Comparison of ENCODE assay signal across 1 cellular context in genomic region chr5:179065703-179066102, GRCh38.
TF ChIP-seq lines count a peak whose summit lies in the region.

No MANE protein-coding gene starts in this region.

TF ChIP-seq in WTC11, 78 proteins besides CTCF, POLR2A, EP300 and RAD21 (continued from another document):
- TF ChIP-seq STAT6 (CRISPR knock-in tag; conservative IDR thresholded peaks at IDR 0.05; ENCODE audit: low read depth), result no peak
